Comparison of ENCODE assay signal across 8 cellular contexts in the genomic region with DNA sequence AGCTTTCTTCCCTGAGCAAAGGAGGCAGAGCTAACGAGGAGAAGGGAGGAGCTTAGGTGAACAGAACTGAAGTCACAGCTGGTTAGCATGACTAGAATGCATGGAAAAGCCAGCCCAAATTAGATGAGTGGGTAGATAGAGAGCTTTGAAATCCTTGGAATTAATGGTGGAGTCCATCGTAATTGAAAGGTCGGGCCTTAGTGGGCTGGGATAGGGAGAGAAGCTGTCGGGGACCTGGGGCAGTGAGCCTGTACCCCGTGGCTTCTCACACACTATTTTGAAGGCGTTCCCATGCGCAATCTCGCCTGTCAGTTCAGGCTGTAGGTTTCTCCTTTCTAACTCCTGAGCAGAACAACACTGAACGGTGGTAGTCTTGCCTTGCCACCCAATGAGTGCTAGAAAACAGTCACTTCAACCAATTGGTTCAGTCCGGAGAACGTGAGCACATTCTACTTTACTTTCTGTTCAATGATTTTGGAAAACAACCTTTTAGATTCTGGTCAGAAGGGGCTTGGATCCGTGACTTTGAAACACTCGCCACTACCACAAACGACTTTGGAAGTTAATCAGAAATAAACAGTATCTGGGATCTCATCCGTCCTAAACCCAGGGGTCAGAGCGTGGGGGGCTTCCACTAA. TPM values are rescaled to one million over a fixed set of nuclear protein-coding genes. Genes with fewer than 3 reads are reported as not detected.
DNase-seq lines count a peak whose midpoint lies in the region; ATAC-seq and TF ChIP-seq lines count a peak whose summit lies in the region.

No MANE protein-coding gene starts in this region.

- peak overlapping the region; percentile 72 for H3K27ac ChIP-seq in duodenal mucosa (ENCODE audit: low read depth, low read length)

- H3K27me3 ChIP-seq in duodenal mucosa (ENCODE audit: control insufficient read depth in 1 of 2, insufficient read depth in 2 of 2, low read length in 2 of 2): peaks cover 0 to 13% of the 10 kb centered on the region in 2 donors

- H3K27ac Mint-ChIP-seq in IgD-negative memory B cell: peak overlapping the region in 2 of 3 donors; percentile 10 to 19

- peaks cover 16 to 19% (median 16%) of the 10 kb centered on the region in 3 donors for H3K4me1 Mint-ChIP-seq in IgD-negative memory B cell

- peak overlapping the region; percentile 85 to 96 (median 92) for H3K4me3 Mint-ChIP-seq in IgD-negative memory B cell

- peak; percentile 77 for DNase-seq in DMS53 (lab: John Stamatoyannopoulos, UW)
- DNase-seq in left lobe of liver (ENCODE audit: low spot score): peak; percentile 62
- DNase-seq in stimulated activated CD4-positive, alpha-beta T cell treated with anti-CD3 and anti-CD28 coated beads, Interleukin-2, amount 100 ng/mL, for 4 hours (ENCODE audit: low read depth): peak; percentile 9

- H3K9me3 ChIP-seq in duodenal mucosa (ENCODE audit: control insufficient read depth in 1 of 2, low read length in 2 of 2): no peaks in the 10 kb centered on the region

- peaks cover 45% of the 10 kb centered on the region for H3K27me3 Mint-ChIP-seq in IgD-negative memory B cell

- H3K36me3 ChIP-seq in duodenal mucosa (ENCODE audit: control insufficient read depth in 1 of 2, insufficient read depth in 2 of 2, low read length in 2 of 2): no peaks in the 10 kb centered on the region

- H3K4me3 ChIP-seq in WI38 (ENCODE audit: low read depth, low read length): peak overlapping the region; percentile 99
- H3K4me3 ChIP-seq in duodenal mucosa (ENCODE audit: low read depth in 1 of 2, low read length in 2 of 2): peak overlapping the region; percentile 63 to 67

- peaks cover 2% of the 10 kb centered on the region for H3K36me3 Mint-ChIP-seq in IgD-negative memory B cell

- no peak for TF ChIP-seq CTCF in WI38 (IDR thresholded peaks at IDR 0.05; ENCODE audit: low read depth, low read length)

- H3K9ac ChIP-seq in duodenal mucosa (ENCODE audit: low read depth in 1 of 2, low read length in 2 of 2): peak overlapping the region; percentile 50 to 55

- H3K9me3 Mint-ChIP-seq in IgD-negative memory B cell: no peaks in the 10 kb centered on the region

- ATAC-seq in left lobe of liver (peak; percentile 67), HG02885 (IDR thresholded peaks at IDR 0.05; ENCODE audit: poor library complexity, unreplicated experiment) (no peak), GM21619 (IDR thresholded peaks at IDR 0.05; ENCODE audit: unreplicated experiment) (no peak)

- peaks cover 9 to 10% of the 10 kb centered on the region in 2 donors for H3K4me1 ChIP-seq in duodenal mucosa (ENCODE audit: control insufficient read depth in 1 of 2, insufficient read depth in 2 of 2, low read length in 2 of 2)

RNA-seq across cellular contexts. Expression of a gene that starts 0.7 kb away (rescaled TPM):
- polyA plus RNA-seq in IgD-negative memory B cell: 1.2 TPM
- total RNA-seq in left lobe of liver: 24.9 TPM

Comparison
In these comparisons a context has a peak if more than half of its experiments do, and no peak if none do; other contexts are left out.
1. DNase-seq: peak in every context shown above with its lines; median percentile 77 in DMS53; 62 in left lobe of liver; 9 in stimulated activated CD4-positive, alpha-beta T cell treated with anti-CD3 and anti-CD28 coated beads, Interleukin-2, amount 100 ng/mL, for 4 hours.